In the genomic region with DNA sequence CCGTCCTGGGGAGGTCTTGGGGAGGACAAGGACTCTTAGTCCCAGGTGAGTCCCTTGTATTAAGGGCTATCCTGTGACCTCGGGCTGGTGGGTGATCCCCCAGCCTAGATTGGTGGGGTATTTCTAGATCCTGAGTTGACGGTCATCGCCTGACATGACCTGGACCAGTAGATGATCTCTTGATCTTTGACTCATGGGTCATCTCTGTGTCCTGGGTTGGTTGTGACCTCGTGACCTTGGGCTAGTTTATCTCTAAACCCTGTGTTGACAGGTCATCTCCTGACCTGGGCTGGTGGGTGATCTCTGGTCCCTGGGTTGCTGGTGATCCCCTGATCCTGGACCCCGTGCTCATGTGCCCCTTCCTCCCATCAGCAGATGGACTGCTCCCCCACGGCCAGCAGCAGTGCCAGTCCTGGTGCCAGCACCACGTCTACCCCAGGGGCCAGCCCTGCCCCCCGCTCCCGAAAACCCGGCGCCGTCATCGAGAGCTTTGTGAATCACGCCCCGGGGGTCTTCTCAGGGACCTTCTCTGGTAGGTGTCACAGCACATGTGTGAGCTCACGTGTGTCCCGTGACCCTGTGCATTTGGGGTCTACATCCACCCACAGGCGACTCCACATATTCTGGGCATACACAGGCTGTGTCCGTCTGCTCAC, we compare ENCODE assay signal across 8 cellular contexts. TPM values are rescaled to one million over a fixed set of nuclear protein-coding genes. Genes with fewer than 3 reads are reported as not detected.
A peak's percentile ranks its signal among the peaks of the same experiment; 100 is the strongest.
DNase-seq lines count a peak whose midpoint lies in the region; ATAC-seq, FAIRE-seq and TF ChIP-seq lines count a peak whose summit lies in the region.

No MANE protein-coding gene starts in this region.

- H3K36me3 Mint-ChIP-seq in CD8-positive, alpha-beta memory T cell = peaks cover 4 to 61% (median 7%) of the 10 kb centered on the region in 3 donors
- H3K36me3 Mint-ChIP-seq in glutamatergic neuron (ENCODE audit: unreplicated experiment) = no peaks in the 10 kb centered on the region

- peak overlapping the region in 6 of 7 donors; percentile 37 to 85 (median 58) for H3K4me3 Mint-ChIP-seq in CD8-positive, alpha-beta memory T cell
- H3K4me3 Mint-ChIP-seq in glutamatergic neuron (ENCODE audit: unreplicated experiment) = peak overlapping the region; percentile 71

- peak overlapping the region; percentile 10 for H3K9ac ChIP-seq in rectal smooth muscle tissue (ENCODE audit: low read length)

- CTCF ChIA-PET in CD8-positive, alpha-beta memory T cell (lab: Charles Lee) = interaction anchor here (5.2 to 7.9 kb wide), 2 partner anchors 10 to 13 kb away, joined by 38 to 99 read pairs; partner anchors contain the start of gene CIRBP

- no peaks in the 10 kb centered on the region for H3K9me3 Mint-ChIP-seq in CD8-positive, alpha-beta memory T cell
- peaks cover 28% of the 10 kb centered on the region for H3K9me3 Mint-ChIP-seq in glutamatergic neuron (ENCODE audit: unreplicated experiment)

- H3K27me3 ChIP-seq in CD8-positive, alpha-beta memory T cell (ENCODE audit: insufficient read depth, low read length, poor library complexity, severe bottlenecking) = no peaks in the 10 kb centered on the region
- H3K27me3 ChIP-seq in rectal smooth muscle tissue (ENCODE audit: control insufficient read depth, insufficient read depth, low read length) = no peaks in the 10 kb centered on the region
- H3K27me3 ChIP-seq in WERI-Rb-1 (ENCODE audit: insufficient read depth, low read depth, severe bottlenecking) = no peaks in the 10 kb centered on the region

- no peak overlapping the region for H3K4me3 ChIP-seq in CD8-positive, alpha-beta memory T cell (ENCODE audit: low read length)
- H3K4me3 ChIP-seq in rectal smooth muscle tissue (ENCODE audit: low read length) = no peak overlapping the region
- no peak overlapping the region for H3K4me3 ChIP-seq in WERI-Rb-1 (ENCODE audit: low read depth, low read length)

- DNase-seq in CD8-positive, alpha-beta memory T cell = no peak
- no peak for DNase-seq in glutamatergic neuron
- DNase-seq in WERI-Rb-1 = no peak
- DNase-seq in HTR-8/SVneo (ENCODE audit: insufficient read length, low spot score) = no peak
- DNase-seq in iPS-NIHi11 (ENCODE audit: low spot score) = no peak

- peaks cover 30% of the 10 kb centered on the region for H3K36me3 ChIP-seq in CD8-positive, alpha-beta memory T cell (ENCODE audit: insufficient read depth, low read length)
- peaks cover 28% of the 10 kb centered on the region for H3K36me3 ChIP-seq in rectal smooth muscle tissue (ENCODE audit: control insufficient read depth, insufficient read depth, low read length)
- peaks cover 77% of the 10 kb centered on the region for H3K36me3 ChIP-seq in WERI-Rb-1

- peaks cover 30 to 56% (median 35%) of the 10 kb centered on the region in 3 donors for H3K4me1 Mint-ChIP-seq in CD8-positive, alpha-beta memory T cell
- peaks cover 13% of the 10 kb centered on the region for H3K4me1 Mint-ChIP-seq in glutamatergic neuron (ENCODE audit: low read depth, unreplicated experiment)

- H3K4me1 ChIP-seq in CD8-positive, alpha-beta memory T cell (ENCODE audit: insufficient read depth, low read length) = peaks cover 62% of the 10 kb centered on the region
- H3K4me1 ChIP-seq in rectal smooth muscle tissue (ENCODE audit: control insufficient read depth, insufficient read depth, low read length) = peaks cover 27% of the 10 kb centered on the region

- TF ChIP-seq CTCF in VCaP (conservative IDR thresholded peaks at IDR 0.05) (no peak), glutamatergic neuron (IDR thresholded peaks at IDR 0.05; ENCODE audit: partially characterized antibody, unreplicated experiment) (no peak), WERI-Rb-1 (IDR thresholded peaks at IDR 0.05; ENCODE audit: low read depth, low read length) (no peak)

- H3K27me3 Mint-ChIP-seq in CD8-positive, alpha-beta memory T cell = peaks cover 0 to 14% of the 10 kb centered on the region in 2 donors
- H3K27me3 Mint-ChIP-seq in glutamatergic neuron (ENCODE audit: unreplicated experiment) = peaks cover 17% of the 10 kb centered on the region

- peak overlapping the region; percentile 35 to 99 (median 74) for H3K27ac Mint-ChIP-seq in CD8-positive, alpha-beta memory T cell
- peak overlapping the region; percentile 73 for H3K27ac Mint-ChIP-seq in glutamatergic neuron (ENCODE audit: unreplicated experiment)

- ATAC-seq in GM18498 (IDR thresholded peaks at IDR 0.05; ENCODE audit: unreplicated experiment) = no peak

- FAIRE-seq in HTR-8/SVneo (lab: Jason Lieb, UNC) = no peak

- H3K27ac ChIP-seq in CD8-positive, alpha-beta memory T cell (ENCODE audit: low read depth, low read length) = peak overlapping the region; percentile 31
- H3K27ac ChIP-seq in VCaP (peak overlapping the region; percentile 91; the same call in 1 of the 2 replicates), rectal smooth muscle tissue (ENCODE audit: low read depth, low read length) (peak overlapping the region; percentile 100), WERI-Rb-1 (no peak overlapping the region)

- no peaks in the 10 kb centered on the region for H3K9me3 ChIP-seq in CD8-positive, alpha-beta memory T cell (ENCODE audit: low read length)
- no peaks in the 10 kb centered on the region for H3K9me3 ChIP-seq in WERI-Rb-1 (ENCODE audit: severe bottlenecking)

- POLR2A ChIA-PET in CD8-positive, alpha-beta memory T cell (lab: Charles Lee) = interaction anchor here (1.4 to 4.8 kb wide), 3 partner anchors 11 to 15 kb away, joined by 4 to 86 read pairs (median 56); partner anchors contain the start of gene CIRBP

RNA-seq across cellular contexts. Expression of gene MIDN, which starts 6.3 kb away (rescaled TPM):
- total RNA-seq in CD8-positive, alpha-beta memory T cell = 10 to 100 TPM; 39.8 to 45.3 TPM
- polyA plus RNA-seq in CD8-positive, alpha-beta memory T cell = 14.6 TPM
- 325 TPM for total RNA-seq in glutamatergic neuron (ENCODE audit: unreplicated experiment)

RNA-seq across cellular contexts. Expression of gene ATP5F1D, which starts 13.1 kb away (rescaled TPM):
- total RNA-seq in CD8-positive, alpha-beta memory T cell = 100 to 1,000 TPM; 179 to 180 TPM
- polyA plus RNA-seq in CD8-positive, alpha-beta memory T cell = 271 TPM
- 129 TPM for total RNA-seq in glutamatergic neuron (ENCODE audit: unreplicated experiment)

RNA-seq across cellular contexts. Expression of gene CIRBP, which starts 14.5 kb away (rescaled TPM):
- 100 to 1,000 TPM; 253 to 258 TPM for total RNA-seq in CD8-positive, alpha-beta memory T cell
- 238 TPM for polyA plus RNA-seq in CD8-positive, alpha-beta memory T cell
- total RNA-seq in glutamatergic neuron (ENCODE audit: unreplicated experiment) = 341 TPM

RNA-seq across cellular contexts. Expression of gene CBARP, which starts 16.9 kb away (rescaled TPM):
- total RNA-seq in CD8-positive, alpha-beta memory T cell = under 1 TPM; 0.22 to 0.80 TPM
- polyA plus RNA-seq in CD8-positive, alpha-beta memory T cell = not detected
- total RNA-seq in glutamatergic neuron (ENCODE audit: unreplicated experiment) = 74.7 TPM

RNA-seq across cellular contexts. Expression of gene FAM174C, which starts 20.7 kb away (rescaled TPM):
- total RNA-seq in CD8-positive, alpha-beta memory T cell = 100 to 1,000 TPM; 113 TPM
- 100 TPM for polyA plus RNA-seq in CD8-positive, alpha-beta memory T cell
- total RNA-seq in glutamatergic neuron (ENCODE audit: unreplicated experiment) = 17.3 TPM
